ENCODE assay signal across 19 cellular contexts in the genomic region with DNA sequence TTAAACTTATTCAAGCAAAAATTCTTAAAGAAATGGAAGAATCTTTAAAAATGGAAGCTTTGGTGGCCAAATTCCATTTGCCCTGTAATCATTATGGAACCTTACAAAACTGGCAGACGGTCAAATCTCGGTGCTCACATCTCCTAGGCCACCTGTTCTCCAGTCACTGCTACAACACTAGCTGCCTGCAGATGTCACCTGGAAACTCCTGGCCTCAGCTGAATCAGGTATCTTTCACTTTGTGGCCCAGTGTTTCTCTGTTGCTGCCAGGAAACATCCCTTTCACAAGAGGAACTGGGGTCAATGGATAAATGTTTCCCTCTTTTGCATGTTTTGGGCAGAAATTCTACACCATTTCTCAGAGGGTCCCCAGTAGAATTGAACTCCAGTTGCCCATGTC. TPM values are rescaled to one million over a fixed set of nuclear protein-coding genes. Genes with fewer than 3 reads are reported as not detected.
DNase-seq lines count a peak whose midpoint lies in the region; ATAC-seq and TF ChIP-seq lines count a peak whose summit lies in the region.
"Had no signal": no experiment of that assay in that cellular context is flagged by ENCODE, and none has a peak within 500 bp of the region (broad histone marks: within the 10 kb centered on the region; RNA-seq: fewer than 3 reads in every experiment).

No MANE protein-coding gene starts in this region.

- intact Hi-C loops in colonic mucosa (cut with DNase I) (no loop called here), left lung (cut with DNase I) (no loop called here)

- DNase-seq in DMS 273 (lab: John Stamatoyannopoulos, UW; ENCODE audit: unreplicated experiment), result peak; percentile 3
- DNase-seq in DMS 273 treated with DMSO at 0.1 percent for 48 hours (lab: John Stamatoyannopoulos, UW), result no peak
- DNase-seq in NCI-H2029 treated with DMSO at 0.1 percent for 48 hours (lab: John Stamatoyannopoulos, UW), result peak; percentile 5
- DNase-seq in colonic mucosa, result peak; percentile 49
- DNase-seq in mucosa of gallbladder (ENCODE audit: low spot score), result peak; percentile 21
- DNase-seq in left lung, result no peak
- DNase-seq in T-helper 2 cell, result no peak
- no peak for DNase-seq in activated gamma-delta T cell (lab: John Stamatoyannopoulos, UW)
- DNase-seq: 8988T; CD4-positive, CD25-positive, alpha-beta regulatory T cell; left ventricle myocardium superior; naive B cell; NCI-H69; psoas muscle; trophoblast cell had no signal

- H3K27me3 ChIP-seq in colonic mucosa (no peaks in the 10 kb centered on the region), left lung (no peaks in the 10 kb centered on the region)

- no peaks in the 10 kb centered on the region for H3K9me3 ChIP-seq in colonic mucosa
- H3K9me3 ChIP-seq in left lung, result peaks cover 0 to 10% of the 10 kb centered on the region in 2 donors

- TF ChIP-seq CTCF in colonic mucosa (IDR thresholded peaks at IDR 0.05), result no peak
- TF ChIP-seq CTCF in left lung (IDR thresholded peaks at IDR 0.05), result no peak

- H3K9ac ChIP-seq in colonic mucosa (ENCODE audit: low read depth in 2 of 2, low read length in 2 of 2), result no peak overlapping the region

- H3K27ac ChIP-seq in colonic mucosa (no peak overlapping the region), left lung (no peak overlapping the region)
- H3K27ac ChIP-seq: cardiac muscle cell, psoas muscle had no signal

- no peak for ATAC-seq in left lung
- ATAC-seq: GM12878; left ventricle myocardium superior; psoas muscle; stimulated activated memory B cell treated with anti-CD40 and anti-IgM and Interleukin-4, amounts not matched to agents 10 μg/mL and 1 μg/mL and 100 μg/mL, for 72 hours had no signal

- H3K4me1 ChIP-seq in colonic mucosa, result peaks cover 3% of the 10 kb centered on the region
- H3K4me1 ChIP-seq in left lung, result peaks cover 0 to 14% of the 10 kb centered on the region in 2 donors

- H3K36me3 ChIP-seq in colonic mucosa (no peaks in the 10 kb centered on the region), left lung (no peaks in the 10 kb centered on the region)
- H3K36me3 ChIP-seq: cardiac muscle cell had no signal

- H3K4me3 ChIP-seq in colonic mucosa, result no peak overlapping the region
- H3K4me3 ChIP-seq in left lung, result no peak overlapping the region
- H3K4me3 ChIP-seq: cardiac muscle cell, GM12878, psoas muscle had no signal

RNA-seq across cellular contexts. Expression of a gene that starts 4.2 kb away (rescaled TPM):
- 10 to 100 TPM; 17.5 to 20.2 TPM for total RNA-seq in colonic mucosa
- 0.52 TPM for total RNA-seq in mucosa of gallbladder
- total RNA-seq in left lung, result 10 to 100 TPM; 12.4 to 15.2 TPM
- total RNA-seq: cardiac muscle cell; CD4-positive, CD25-positive, alpha-beta regulatory T cell; GM12878 had no signal

RNA-seq across cellular contexts. Expression of a gene that starts 44.2 kb away (rescaled TPM):
- total RNA-seq in colonic mucosa (1 to 10 TPM in 1 of 2 donors, under 1 TPM in 1; 0.13 to 1.0 TPM), mucosa of gallbladder (0.09 TPM), left lung (10 to 100 TPM in 1 of 2 donors, 1 to 10 TPM in 1; 2.5 to 35.0 TPM)
- total RNA-seq: cardiac muscle cell, GM12878, left ventricle myocardium superior had no signal

RNA-seq across cellular contexts. Expression of a gene that starts 54.7 kb away (rescaled TPM):
- total RNA-seq in colonic mucosa (not detected), mucosa of gallbladder (0.60 TPM), left lung (10 to 100 TPM in 1 of 2 donors, 1 to 10 TPM in 1; 2.6 to 10.4 TPM)
- total RNA-seq: cardiac muscle cell, GM12878, RPMI7951 had no signal

RNA-seq across cellular contexts. Expression of a gene that starts 56.3 kb away (rescaled TPM):
- 1 to 10 TPM; 7.5 TPM for total RNA-seq in colonic mucosa
- 2.8 TPM for total RNA-seq in mucosa of gallbladder
- 100 to 1,000 TPM in 1 of 2 donors, 10 to 100 TPM in 1; 64.4 to 114 TPM for total RNA-seq in left lung
- total RNA-seq: cardiac muscle cell, GM12878 had no signal

Comparison
In these comparisons a context has a peak if more than half of its experiments do, and no peak if none do; other contexts are left out.
1. DNase-seq: peak in DMS 273 (single experiment), NCI-H2029 treated with DMSO at 0.1 percent for 48 hours (single experiment), colonic mucosa (single experiment) and mucosa of gallbladder (single experiment); none in DMS 273 treated with DMSO at 0.1 percent for 48 hours (single experiment), left lung (0 of 2), T-helper 2 cell (0 of 5) and activated gamma-delta T cell (single experiment).